19 cellular contexts compared by ENCODE assay signal in the genomic region with DNA sequence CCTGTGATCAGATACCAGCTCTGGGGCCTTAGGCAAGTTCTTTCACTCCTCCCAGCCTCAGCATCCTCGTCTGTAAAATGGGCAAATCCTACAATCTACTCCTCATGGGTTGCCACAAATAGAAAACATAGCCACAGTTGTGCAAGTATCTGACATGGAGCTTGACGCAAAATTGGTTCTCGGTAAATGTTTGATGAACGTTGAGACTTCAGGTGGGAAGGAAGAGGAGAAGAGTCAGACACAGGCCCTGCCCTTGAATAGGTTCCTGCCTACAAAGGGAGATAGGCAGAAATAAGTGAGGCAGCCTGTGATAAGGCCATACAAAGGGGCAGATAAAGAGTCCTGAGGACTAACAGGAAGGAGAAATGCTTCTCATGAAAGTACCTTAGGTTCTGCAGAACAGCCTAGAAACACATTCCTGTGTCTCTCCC.
"Had no signal": no experiment of that assay in that cellular context is flagged by ENCODE, and none has a peak within 500 bp of the region (broad histone marks: within the 10 kb centered on the region; RNA-seq: fewer than 3 reads in every experiment).

No MANE protein-coding gene starts in this region.

- ATAC-seq: heart left ventricle; mucosa of descending colon; naive thymus-derived CD8-positive, alpha-beta T cell; stimulated activated naive B cell treated with anti-CD40 and anti-IgM and Interleukin-4, amounts not matched to agents 10 μg/mL and 1 μg/mL and 100 μg/mL, for 72 hours; stimulated activated naive CD8-positive, alpha-beta T cell treated with anti-CD3 and anti-CD28 coated beads, Interleukin-15, amount 100 ng/mL, for 72 hours had no signal

- H3K4me3 ChIP-seq: heart left ventricle, mucosa of descending colon, sigmoid colon, skin epidermis, thoracic aorta, transverse colon had no signal

- FAIRE-seq: colon, endothelial cell of umbilical vein, frontal cortex had no signal

- H3K27me3 ChIP-seq: heart left ventricle, neutrophil, sigmoid colon, transverse colon had no signal

- H3K36me3 ChIP-seq: heart left ventricle, neutrophil, sigmoid colon, thoracic aorta, transverse colon had no signal

- H3K27ac ChIP-seq: neutrophil, sigmoid colon, skin epidermis, thoracic aorta, transverse colon had no signal

- DNase-seq: heart left ventricle; hippocampal formation; kidney glomerular epithelial cell; mucosa of descending colon; naive thymus-derived CD8-positive, alpha-beta T cell; posterior cingulate gyrus; sigmoid colon; stimulated activated CD4-positive, alpha-beta T cell treated with anti-CD3 and anti-CD28 coated beads, Interleukin-2, amount 100 ng/mL, for 24 hours; stimulated activated CD4-positive, alpha-beta T cell treated with anti-CD3 and anti-CD28 coated beads, Interleukin-4, amount 100 ng/mL, for 4 hours; stimulated activated naive B cell treated with anti-CD40 and anti-IgM and Interleukin-4, amounts not matched to agents 10 μg/mL and 1 μg/mL and 100 μg/mL, for 72 hours; stimulated activated naive CD8-positive, alpha-beta T cell treated with anti-CD3 and anti-CD28 coated beads, Interleukin-15, amount 100 ng/mL, for 72 hours; substantia nigra; transverse colon had no signal

- H3K9me3 ChIP-seq: mucosa of descending colon, neutrophil, sigmoid colon, thoracic aorta, transverse colon had no signal
